In genomic region chr20:57199656-57200405, GRCh38 we compare ENCODE assay signal across 18 cellular contexts.
DNase-seq lines count a peak whose midpoint lies in the region; ATAC-seq, FAIRE-seq and TF ChIP-seq lines count a peak whose summit lies in the region.
"Had no signal": no experiment of that assay in that cellular context is flagged by ENCODE, and none has a peak within 500 bp of the region (broad histone marks: within the 10 kb centered on the region; RNA-seq: fewer than 3 reads in every experiment).

No MANE protein-coding gene starts in this region.

- no peak for ATAC-seq in HepG2
- no peak for ATAC-seq in right lobe of liver
- ATAC-seq in esophagus mucosa, result peak; percentile 17
- ATAC-seq in HG03175 (IDR thresholded peaks at IDR 0.05; ENCODE audit: unreplicated experiment), result no peak
- ATAC-seq: SK-N-SH treated with all-trans-retinoic acid at 6 μM for 48 hours had no signal

- no peak for TF ChIP-seq RAD21 in HepG2 (CRISPR knock-in tag; IDR thresholded peaks at IDR 0.05)

- H3K27ac ChIP-seq in HepG2 (ENCODE audit: extremely low read length, insufficient read depth, low read length), result no peak overlapping the region
- H3K27ac ChIP-seq in right lobe of liver, result no peak overlapping the region
- H3K27ac ChIP-seq in uterus, result no peak overlapping the region

- H3K79me2 ChIP-seq in HepG2 (ENCODE audit: insufficient read depth, low read length), result no peaks in the 10 kb centered on the region

- H3K27me3 ChIP-seq in HepG2 (ENCODE audit: control insufficient read depth in 1 of 2, insufficient read depth in 2 of 2, low read length in 2 of 2), result peaks cover 10 to 40% of the 10 kb centered on the region in 2 experiments; a peak in 4 of 5 replicates
- H3K27me3 ChIP-seq in right lobe of liver, result no peaks in the 10 kb centered on the region
- H3K27me3 ChIP-seq in uterus, result no peaks in the 10 kb centered on the region

- no peaks in the 10 kb centered on the region for H3K9me3 ChIP-seq in HepG2 (ENCODE audit: low read length)
- no peaks in the 10 kb centered on the region for H3K9me3 ChIP-seq in right lobe of liver
- H3K9me3 ChIP-seq in uterus, result no peaks in the 10 kb centered on the region

- DNase-seq in HepG2 (ENCODE audit: low spot score), result no peak
- DNase-seq in right lobe of liver, result no peak
- DNase-seq in M059J (ENCODE audit: low read depth), result peak; percentile 35
- peak; percentile 52 for DNase-seq in urothelium cell line (ENCODE audit: low spot score)
- DNase-seq in SK-N-DZ (ENCODE audit: low spot score), result no peak
- no peak for DNase-seq in uterus
- DNase-seq: 8988T, COR-L47, DMS153, Kasumi-1, NCI-H187 treated with DMSO at 0.1 percent for 48 hours, NCI-H446 treated with DMSO at 0.1 percent for 48 hours, NCI-H774, SHP77, T-helper 1 cell had no signal

- H3K4me1 ChIP-seq in HepG2 (ENCODE audit: insufficient read depth, low read length) (no peaks in the 10 kb centered on the region), right lobe of liver (no peaks in the 10 kb centered on the region), uterus (no peaks in the 10 kb centered on the region)

- H3K36me3 ChIP-seq in HepG2 (replicated peaks in 1 of 2; ENCODE audit: control insufficient read depth in 1 of 2, insufficient read depth in 2 of 2, low read length in 2 of 2) (no peaks in the 10 kb centered on the region), right lobe of liver (no peaks in the 10 kb centered on the region), uterus (no peaks in the 10 kb centered on the region)

- TF ChIP-seq POLR2A in HepG2 (IDR thresholded peaks at IDR 0.05; ENCODE audit: insufficient read depth in 1 of 2, low read depth in 2 of 2, low read length in 2 of 2) (no peak), right lobe of liver (IDR thresholded peaks at IDR 0.05) (no peak), uterus (IDR thresholded peaks at IDR 0.05) (no peak)

- H3K4me2 ChIP-seq in HepG2 (ENCODE audit: low read depth, low read length), result no peak overlapping the region

- 27% methylated on average over 16 of the region's 16 CpGs for WGBS in HepG2 (ENCODE audit: low lambda C conversion rate)
- 66% methylated on average over 7 of the region's 16 CpGs for WGBS in right lobe of liver (ENCODE audit: insufficient coverage, low coverage, low lambda C conversion rate, missing lambda C conversion rate)

- CTCF ChIA-PET in HepG2 (lab: Yijun Ruan, JAX; ENCODE audit: low intra/inter-chr PET ratio, low total read pairs), result no interaction called here

- no TSS peak for BruUV-seq in HepG2 (replicated peaks; lab: Mats Ljungman, UMichigan)

- no peak overlapping the region for H2AFZ ChIP-seq in HepG2 (ENCODE audit: low read length)

- intact Hi-C loops in HepG2 (cut with micrococcal nuclease; ENCODE audit: unreplicated experiment) (no loop called here), right lobe of liver (cut with DNase I) (no loop called here), uterus (cut with DNase I; ENCODE audit: low total_unique reads) (no loop called here)

- TF ChIP-seq EP300 in HepG2 (IDR thresholded peaks at IDR 0.05; ENCODE audit: low read depth in 2 of 2, low read length in 2 of 2) (no peak), HepG2 (CRISPR knock-in tag; IDR thresholded peaks at IDR 0.05; ENCODE audit: borderline replicate concordance) (no peak)

- FAIRE-seq in HepG2 (lab: Jason Lieb, UNC) (no peak), urothelium cell line (lab: Jason Lieb, UNC) (peak; percentile 78)

- in situ Hi-C loops in HepG2 (cut with HindIII; ENCODE audit: extremely low pct_ligation_motif_present, low pct_unique_long_range_greater_than_20kb), result no loop called here

- TF ChIP-seq CTCF in HepG2 (CRISPR knock-in tag; IDR thresholded peaks at IDR 0.05), result no peak
- no peak for TF ChIP-seq CTCF in right lobe of liver (IDR thresholded peaks at IDR 0.05)
- no peak for TF ChIP-seq CTCF in uterus (IDR thresholded peaks at IDR 0.05)

- H4K20me1 ChIP-seq in HepG2 (ENCODE audit: insufficient read depth, low read length), result no peaks in the 10 kb centered on the region

- H3K9ac ChIP-seq in HepG2 (ENCODE audit: insufficient read depth, low read depth, low read length), result no peak overlapping the region

- POLR2A ChIA-PET in HepG2 (lab: Yijun Ruan, JAX), result no interaction called here

- H3K4me3 ChIP-seq in HepG2 (replicated peaks in 1 of 3; ENCODE audit: insufficient read depth in 1 of 3, low read depth in 2 of 3, low read length in 3 of 3) (no peak overlapping the region), right lobe of liver (no peak overlapping the region), uterus (no peak overlapping the region)

TF ChIP-seq in HepG2, 621 proteins besides CTCF, POLR2A, EP300 and RAD21:
- no peak for TF ChIP-seq GTF2F1 (IDR thresholded peaks at IDR 0.05; ENCODE audit: low read length)
- no peak for TF ChIP-seq SETDB1 (CRISPR knock-in tag; IDR thresholded peaks at IDR 0.05; ENCODE audit: borderline replicate concordance)
- TF ChIP-seq ZNF768 (CRISPR knock-in tag; IDR thresholded peaks at IDR 0.05), result peak; percentile 23; the same call in 1 of the 2 replicates
- no peak for TF ChIP-seq ZNF577 (CRISPR knock-in tag; IDR thresholded peaks at IDR 0.05; ENCODE audit: borderline replicate concordance, low read depth)
- TF ChIP-seq YY1 (IDR thresholded peaks at IDR 0.05; ENCODE audit: insufficient read depth, insufficient replicate concordance, low read depth, low read length), result no peak
- no peak for TF ChIP-seq BATF2 (CRISPR knock-in tag; IDR thresholded peaks at IDR 0.05)
- TF ChIP-seq JARID2 (CRISPR knock-in tag; IDR thresholded peaks at IDR 0.05; ENCODE audit: insufficient replicate concordance), result no peak

Comparison
In these comparisons a context has a peak if more than half of its experiments do, and no peak if none do; other contexts are left out.
1. DNase-seq: peak in M059J (single experiment) and urothelium cell line (single experiment); none in HepG2 (single experiment), right lobe of liver (0 of 3), SK-N-DZ (single experiment) and uterus (0 of 2).